Comparison of ENCODE assay signal across 1 cellular context in genomic region chr12:112125250-112125999, GRCh38.
A peak's percentile ranks its signal among the peaks of the same experiment; 100 is the strongest.
TF ChIP-seq lines count a peak whose summit lies in the region.

TRAFD1 (plus strand) TSS chr12:112125560; CDS start chr12:112130523, 4,963 bp downstream.

TF ChIP-seq in GM12878, 131 proteins besides CTCF, POLR2A, EP300 and RAD21 (continued from another document):
- no peak for TF ChIP-seq PRDM15 (CRISPR knock-in tag; IDR thresholded peaks at IDR 0.05)
- peak; percentile 72; the same call in 1 of the 2 replicates for TF ChIP-seq SPI1 (IDR thresholded peaks at IDR 0.05; ENCODE audit: borderline replicate concordance, insufficient read depth, low read depth, low read length)
- 0 out of 2 replicates have a peak, but pooled peaks have one; percentile 50 for TF ChIP-seq MYB (IDR thresholded peaks at IDR 0.05; ENCODE audit: borderline replicate concordance, low read depth, low read length)
- TF ChIP-seq ATF3 (IDR thresholded peaks at IDR 0.05; ENCODE audit: borderline replicate concordance, extremely low read depth, low read depth, low read length) = no peak
- TF ChIP-seq SUZ12 (IDR thresholded peaks at IDR 0.05; ENCODE audit: unreplicated experiment) = no peak
- no peak for TF ChIP-seq CHD1 (IDR thresholded peaks at IDR 0.05; ENCODE audit: low read depth, low read length)
- TF ChIP-seq KDM1A (IDR thresholded peaks at IDR 0.05; ENCODE audit: borderline replicate concordance) = no peak
- peak; percentile 57 for TF ChIP-seq HDGF (IDR thresholded peaks at IDR 0.05)
- TF ChIP-seq SMC3 (IDR thresholded peaks at IDR 0.05; ENCODE audit: borderline replicate concordance, low read length) = no peak
- TF ChIP-seq GATAD2B (conservative IDR thresholded peaks at IDR 0.05; ENCODE audit: low read depth) = peak; percentile 77
- no peak for TF ChIP-seq NR2C1 (IDR thresholded peaks at IDR 0.05)
- no peak for TF ChIP-seq SUPT20H (IDR thresholded peaks at IDR 0.05; ENCODE audit: borderline replicate concordance, control insufficient read depth, low read depth, low read length)
- peak; percentile 100 for TF ChIP-seq SP1 (IDR thresholded peaks at IDR 0.05; ENCODE audit: low read depth, low read length)
- TF ChIP-seq BRCA1 (IDR thresholded peaks at IDR 0.05; ENCODE audit: low read depth, low read length) = no peak
- TF ChIP-seq PAX5 (IDR thresholded peaks at IDR 0.05; ENCODE audit: borderline replicate concordance, low read depth, low read length) = no peak; the same call in 1 of the 2 replicates
- TF ChIP-seq POLR2AphosphoS5 (IDR thresholded peaks at IDR 0.05; ENCODE audit: low read length) = peak; percentile 99
- TF ChIP-seq NKRF (conservative IDR thresholded peaks at IDR 0.05) = peak; percentile 86; the same call in 1 of the 2 replicates
- TF ChIP-seq TCF7 (IDR thresholded peaks at IDR 0.05; ENCODE audit: borderline replicate concordance) = no peak
- no peak for TF ChIP-seq EED (IDR thresholded peaks at IDR 0.05; ENCODE audit: low read depth)
- TF ChIP-seq BHLHE40 (IDR thresholded peaks at IDR 0.05; ENCODE audit: borderline replicate concordance in 1 of 2, low read depth in 2 of 2, low read length in 1 of 2) = peak in 1 of 2 experiments; percentile 63; a peak in 1 of 4 replicates
- peak; percentile 94 for TF ChIP-seq FOS (IDR thresholded peaks at IDR 0.05; ENCODE audit: borderline replicate concordance, extremely low read depth, insufficient read length)
- 0 out of 2 replicates have a peak, but pooled peaks have one; percentile 26 for TF ChIP-seq ZNF207 (IDR thresholded peaks at IDR 0.05; ENCODE audit: borderline replicate concordance)
- TF ChIP-seq MXI1 (IDR thresholded peaks at IDR 0.05; ENCODE audit: low read depth, low read length) = no peak
- no peak for TF ChIP-seq ZBTB11 (CRISPR knock-in tag; IDR thresholded peaks at IDR 0.05)
- TF ChIP-seq ZNF622 (IDR thresholded peaks at IDR 0.05) = no peak
- no peak for TF ChIP-seq ZNF592 (IDR thresholded peaks at IDR 0.05)
- TF ChIP-seq MLLT1 (IDR thresholded peaks at IDR 0.05) = peak; percentile 65
- no peak for TF ChIP-seq STAT3 (IDR thresholded peaks at IDR 0.05; ENCODE audit: low read depth, low read length)
- TF ChIP-seq CBX3 (IDR thresholded peaks at IDR 0.05; ENCODE audit: borderline replicate concordance, low read depth) = no peak
- peak; percentile 4; the same call in 1 of the 2 replicates for TF ChIP-seq NRF1 (conservative IDR thresholded peaks at IDR 0.05; ENCODE audit: low read depth, low read length)
- no peak for TF ChIP-seq ZZZ3 (IDR thresholded peaks at IDR 0.05; ENCODE audit: control insufficient read depth, insufficient read length, low read depth)
- TF ChIP-seq SREBF2 (IDR thresholded peaks at IDR 0.05; ENCODE audit: low read length) = no peak
- peak; percentile 60 for TF ChIP-seq BACH1 (IDR thresholded peaks at IDR 0.05; ENCODE audit: borderline replicate concordance)
- TF ChIP-seq RELB (IDR thresholded peaks at IDR 0.05; ENCODE audit: low read depth) = no peak
- TF ChIP-seq ZNF274 (IDR thresholded peaks at IDR 0.05; ENCODE audit: insufficient read depth, insufficient read length) = no peak
- TF ChIP-seq E2F8 (IDR thresholded peaks at IDR 0.05; ENCODE audit: low read depth, partially characterized antibody) = no peak
- TF ChIP-seq BMI1 (IDR thresholded peaks at IDR 0.05; ENCODE audit: borderline replicate concordance) = no peak; the same call in 1 of the 2 replicates
- no peak for TF ChIP-seq RAD51 (IDR thresholded peaks at IDR 0.05)
- TF ChIP-seq KLF5 (IDR thresholded peaks at IDR 0.05; ENCODE audit: partially characterized antibody) = no peak
- TF ChIP-seq ASH2L (IDR thresholded peaks at IDR 0.05; ENCODE audit: borderline replicate concordance, low read depth) = no peak
- TF ChIP-seq HCFC1 (IDR thresholded peaks at IDR 0.05; ENCODE audit: low read length) = no peak; the same call in 1 of the 2 replicates
- TF ChIP-seq ETV6 (conservative IDR thresholded peaks at IDR 0.05 in 1 of 2, IDR thresholded peaks at IDR 0.05 in 1 of 2; ENCODE audit: borderline replicate concordance in 1 of 2, low read depth in 1 of 2) = no peak
- peak; percentile 90; the same call in 2 of the 3 replicates for TF ChIP-seq POU2F2 (IDR thresholded peaks at IDR 0.05; ENCODE audit: borderline replicate concordance, low read depth, low read length)
